Comparison of ENCODE assay signal across 20 cellular contexts in the genomic region with DNA sequence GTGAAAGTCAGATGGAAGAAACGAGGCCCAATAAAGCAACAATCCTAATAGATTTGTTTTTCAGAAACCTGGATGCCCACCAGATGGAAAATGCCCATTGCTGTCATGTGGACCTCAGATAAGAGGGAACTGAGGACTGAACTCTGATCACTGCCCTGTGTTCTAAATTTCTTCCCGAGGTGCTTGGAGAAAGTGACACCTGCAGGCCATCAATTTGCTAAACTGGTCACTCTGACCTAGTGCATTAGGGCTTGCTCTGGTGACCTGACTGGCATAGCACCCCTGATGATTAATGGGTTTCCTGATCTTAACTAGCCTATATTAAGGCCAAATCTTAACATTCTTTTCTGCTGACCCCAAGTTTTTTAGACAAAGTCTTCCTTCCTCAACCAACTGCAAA.
"Had no signal": no experiment of that assay in that cellular context is flagged by ENCODE, and none has a peak within 500 bp of the region (broad histone marks: within the 10 kb centered on the region; RNA-seq: fewer than 3 reads in every experiment).

No MANE protein-coding gene starts in this region.

- H3K27ac ChIP-seq: coronary artery, heart right ventricle, sigmoid colon, upper lobe of left lung had no signal

- DNase-seq: activated B cell treated with CpG ODN at 0.5 μM for 24 hours; activated CD4-positive, alpha-beta T cell treated with anti-CD3 and anti-CD28 coated beads for 36 hours; activated CD4-positive, alpha-beta T cell treated with anti-CD3 and anti-CD28 coated beads, Interleukin-2, amount 50 U/mL, for 48 hours; activated CD8-positive, alpha-beta memory T cell treated with anti-CD3 and anti-CD28 coated beads, Interleukin-2, amount 50 U/mL, for 48 hours; activated naive CD4-positive, alpha-beta T cell; activated naive CD8-positive, alpha-beta T cell treated with anti-CD3 and anti-CD28 coated beads for 36 hours; activated T-cell treated with anti-CD3 and anti-CD28 coated beads, Interleukin-2, amount 50 U/mL, for 4 hours; amniotic stem cell; cerebellar nuclear complex; heart right ventricle; naive B cell; occipital lobe; sigmoid colon; stimulated activated CD4-positive, alpha-beta T cell treated with anti-CD3 and anti-CD28 coated beads, Interleukin-4, amount 100 ng/mL, for 1 hour; stimulated activated naive CD4-positive, alpha-beta T cell treated with Interleukin-2 at 50 U/mL for 16 hours; upper lobe of left lung had no signal

- H3K4me1 Mint-ChIP-seq: neural crest cell had no signal

- H3K27me3 Mint-ChIP-seq: activated B cell treated with CpG ODN at 0.5 μM for 24 hours; activated CD4-positive, alpha-beta T cell treated with anti-CD3 and anti-CD28 coated beads for 36 hours; activated naive CD8-positive, alpha-beta T cell treated with anti-CD3 and anti-CD28 coated beads for 36 hours; naive B cell had no signal

- H3K27me3 ChIP-seq: heart right ventricle, sigmoid colon, upper lobe of left lung had no signal

- H3K36me3 Mint-ChIP-seq: activated naive CD8-positive, alpha-beta T cell treated with anti-CD3 and anti-CD28 coated beads for 36 hours; naive B cell had no signal

- H3K4me1 ChIP-seq: heart right ventricle, sigmoid colon had no signal

- H3K36me3 ChIP-seq: heart right ventricle, sigmoid colon, upper lobe of left lung had no signal

- H3K4me3 ChIP-seq: coronary artery, heart right ventricle, lung, sigmoid colon, upper lobe of left lung had no signal

- H3K9me3 Mint-ChIP-seq: activated B cell treated with CpG ODN at 0.5 μM for 24 hours; activated T-cell treated with anti-CD3 and anti-CD28 coated beads, Interleukin-2, amount 50 U/mL, for 4 hours; activated T-helper 2 cell treated with anti-CD3 and anti-CD28 coated beads, Interferon-gamma antibody, Interleukin-2, Interleukin-4, amounts not matched to agents 10 μg/mL and 5 μg/mL and 100 μg/mL, durations not matched to agents 14 hours and 24 hours and 36 hours; naive B cell; neural crest cell had no signal

- H3K9me3 ChIP-seq: heart right ventricle, sigmoid colon, upper lobe of left lung had no signal

- H3K4me3 Mint-ChIP-seq: activated B cell treated with CpG ODN at 0.5 μM for 24 hours; activated CD4-positive, alpha-beta T cell treated with anti-CD3 and anti-CD28 coated beads for 36 hours; activated naive CD8-positive, alpha-beta T cell treated with anti-CD3 and anti-CD28 coated beads for 36 hours; activated T-cell treated with anti-CD3 and anti-CD28 coated beads, Interleukin-2, amount 50 U/mL, for 4 hours; naive B cell; neural crest cell had no signal

- ATAC-seq: activated CD4-positive, alpha-beta T cell treated with anti-CD3 and anti-CD28 coated beads for 36 hours; activated T-cell treated with anti-CD3 and anti-CD28 coated beads, Interleukin-2, amount 50 U/mL, for 4 hours; heart right ventricle had no signal

- H3K27ac Mint-ChIP-seq: activated B cell treated with CpG ODN at 0.5 μM for 24 hours; activated CD4-positive, alpha-beta T cell treated with anti-CD3 and anti-CD28 coated beads for 36 hours; activated naive CD8-positive, alpha-beta T cell treated with anti-CD3 and anti-CD28 coated beads for 36 hours; activated T-helper 2 cell treated with anti-CD3 and anti-CD28 coated beads, Interferon-gamma antibody, Interleukin-2, Interleukin-4, amounts not matched to agents 10 μg/mL and 5 μg/mL and 100 μg/mL, durations not matched to agents 14 hours and 24 hours and 36 hours had no signal
